Comparison of ENCODE assay signal across 20 cellular contexts in genomic region chr3:96900059-96900458, GRCh38.
"Had no signal": no experiment of that assay in that cellular context is flagged by ENCODE, and none has a peak within 500 bp of the region (broad histone marks: within the 10 kb centered on the region; RNA-seq: fewer than 3 reads in every experiment).

No MANE protein-coding gene starts in this region.

- H3K9me3 ChIP-seq: SJSA1, SK-N-SH had no signal

- ATAC-seq: K562 had no signal

- H3K4me3 Mint-ChIP-seq: IgD-negative memory B cell had no signal

- H3K27ac Mint-ChIP-seq: IgD-negative memory B cell had no signal

- H3K27ac ChIP-seq: KMS-11, SJSA1 had no signal

- DNase-seq: Kasumi-1, MM.1S, NCI-H1092 treated with DMSO at 0.1 percent for 48 hours, NCI-H1436, NCI-H187 treated with DMSO at 0.1 percent for 48 hours, NCI-H2029 treated with DMSO at 0.1 percent for 48 hours, NCI-H2171, NCI-H446, NCI-H510A, NCI-H524 treated with DMSO at 0.1 percent for 48 hours, NCI-H69, NCI-H774, Right ventricle myocardium superior, RPMI8226, SIG-M5, SK-N-SH had no signal

- H3K27me3 ChIP-seq: SJSA1 had no signal

- H3K36me3 ChIP-seq: SJSA1 had no signal

- H3K9me2 ChIP-seq: SK-N-SH had no signal

- H3K36me3 Mint-ChIP-seq: IgD-negative memory B cell had no signal

- H3K4me1 ChIP-seq: SJSA1 had no signal

- H3K27me3 Mint-ChIP-seq: IgD-negative memory B cell had no signal

- H3K4me2 ChIP-seq: KMS-11, SK-N-SH had no signal

- H3K4me3 ChIP-seq: K562, SJSA1 had no signal
